In the genomic region with DNA sequence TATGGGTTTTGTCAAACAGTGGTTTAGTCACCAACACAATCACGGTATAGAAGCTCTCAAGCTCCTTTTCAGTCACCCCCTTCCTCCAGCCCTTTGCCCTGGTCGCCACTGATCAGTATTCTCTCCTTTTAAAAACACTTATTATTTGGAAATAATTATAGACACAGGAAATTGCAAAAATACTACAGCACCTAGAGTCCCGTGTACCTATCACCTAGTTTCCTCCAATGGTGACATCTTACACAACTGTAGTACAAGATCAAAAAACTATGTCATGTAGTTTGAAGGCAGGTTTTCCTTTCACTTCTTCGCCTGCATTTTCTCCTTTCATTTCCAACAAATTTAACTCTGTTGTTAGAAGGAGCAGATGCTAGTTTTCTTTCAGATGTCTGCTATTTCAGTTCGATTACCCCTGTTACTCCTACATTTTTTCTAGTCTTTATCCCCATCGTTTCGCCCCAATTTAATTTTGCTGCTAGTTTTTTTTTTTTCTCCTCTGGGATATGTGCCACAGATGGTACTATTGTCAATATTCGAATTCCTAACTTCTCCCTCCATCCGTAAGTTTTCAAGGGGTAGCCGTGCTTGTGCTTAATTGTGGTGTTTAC, we compare ENCODE assay signal across 8 cellular contexts. TPM values are rescaled to one million over a fixed set of nuclear protein-coding genes. Genes with fewer than 3 reads are reported as not detected.
DNase-seq lines count a peak whose midpoint lies in the region; ATAC-seq and TF ChIP-seq lines count a peak whose summit lies in the region.

No MANE protein-coding gene starts in this region.

- H3K27ac ChIP-seq in DND-41 (ENCODE audit: low read length) (peak overlapping the region; percentile 98), GM23338 (ENCODE audit: low read depth) (peak overlapping the region; percentile 93), PC-9 (peak overlapping the region; percentile 87), temporal lobe (ENCODE audit: low read depth, low read length) (peak overlapping the region; percentile 98)

- intact Hi-C loops in PC-9 (cut with micrococcal nuclease; ENCODE audit: unreplicated experiment), result loop anchor here (1.0 kb wide), 1 partner anchor 220 kb away; the partner anchor contains the start of gene SSBP2
- intact Hi-C loops in lower leg skin (cut with DNase I; ENCODE audit: low total_unique reads), result loop anchor here (10.0 kb wide), 1 partner anchor 116 kb away; no protein-coding TSS in a partner anchor

- H2AFZ ChIP-seq in DND-41 (ENCODE audit: low read depth, low read length) (peak overlapping the region; percentile 83), GM23338 (no peak overlapping the region; the same call in 1 of the 2 replicates), PC-9 (peak overlapping the region; percentile 94)

- H3K79me2 ChIP-seq in DND-41 (ENCODE audit: insufficient read depth, low read length) (peaks cover 38% of the 10 kb centered on the region), GM23338 (replicated peaks; ENCODE audit: insufficient read depth) (no peaks in the 10 kb centered on the region), PC-9 (ENCODE audit: low read depth) (no peaks in the 10 kb centered on the region; the same call in 1 of the 2 replicates)

- peaks cover under 1% of the 10 kb centered on the region for H3K36me3 ChIP-seq in DND-41 (ENCODE audit: insufficient read depth, low read length)
- no peaks in the 10 kb centered on the region for H3K36me3 ChIP-seq in GM23338 (ENCODE audit: insufficient read depth)
- H3K36me3 ChIP-seq in PC-9 (ENCODE audit: low read depth), result no peaks in the 10 kb centered on the region

- H3K4me1 ChIP-seq in DND-41 (ENCODE audit: insufficient read depth, low read length) (peaks cover 37% of the 10 kb centered on the region), GM23338 (ENCODE audit: insufficient read depth) (peaks cover 12% of the 10 kb centered on the region), PC-9 (replicated peaks; ENCODE audit: insufficient read depth) (peaks cover 15% of the 10 kb centered on the region)

- peaks cover 4% of the 10 kb centered on the region for H3K27me3 Mint-ChIP-seq in GM23338 (ENCODE audit: insufficient read depth, low read depth, poor library complexity)

- peaks cover 34% of the 10 kb centered on the region for H3K4me1 Mint-ChIP-seq in GM23338

- TF ChIP-seq POLR2A in lower leg skin (IDR thresholded peaks at IDR 0.05), result no peak

- H3K36me3 Mint-ChIP-seq in GM23338 (ENCODE audit: low read depth), result peaks cover 9% of the 10 kb centered on the region; the same call in 2 of the 3 replicates

- no peaks in the 10 kb centered on the region for H3F3A ChIP-seq in GM23338 (replicated peaks; ENCODE audit: low read depth)
- peaks cover 13% of the 10 kb centered on the region; the same call in 1 of the 2 replicates for H3F3A ChIP-seq in PC-9 (ENCODE audit: insufficient read depth, low read depth)

- whole genome bisulfite sequencing in lower leg skin, 2 donors, result 0 to 1% methylated on average over 10 of the region's 10 CpGs

- H3K4me3 Mint-ChIP-seq in GM23338, result peak overlapping the region; percentile 88

- H3K27me3 ChIP-seq in DND-41 (ENCODE audit: insufficient read depth, low read length, poor library complexity), result no peaks in the 10 kb centered on the region
- H3K27me3 ChIP-seq in GM23338 (ENCODE audit: insufficient read depth), result no peaks in the 10 kb centered on the region
- H3K27me3 ChIP-seq in PC-9 (ENCODE audit: insufficient read depth, low read depth), result no peaks in the 10 kb centered on the region

- POLR2A ChIA-PET in PC-9 (lab: Charles Lee; ENCODE audit: unreplicated experiment), result interaction anchor here (0.6 to 0.7 kb wide), 5 partner anchors 22 to 643 kb away, joined by 3 to 8 read pairs (median 3); no protein-coding TSS in a partner anchor

- no peaks in the 10 kb centered on the region; the same call in 2 of the 3 replicates for H3K9me3 Mint-ChIP-seq in GM23338

- H3K9ac ChIP-seq in DND-41 (ENCODE audit: low read depth, low read length), result peak overlapping the region; percentile 96

- BruUV-seq in PC-9 (replicated peaks; lab: Mats Ljungman, UMichigan), result TSS peak; percentile 97

- TF ChIP-seq CTCF in DND-41 (IDR thresholded peaks at IDR 0.05; ENCODE audit: borderline replicate concordance, extremely low read depth, low read length, poor library complexity, severe bottlenecking) (no peak), GM23338 (conservative IDR thresholded peaks at IDR 0.05; ENCODE audit: low read depth in 2 of 2) (no peak), PC-9 (conservative IDR thresholded peaks at IDR 0.05) (no peak), lower leg skin (IDR thresholded peaks at IDR 0.05) (no peak)

- H3K9me2 ChIP-seq in GM23338 (ENCODE audit: insufficient read depth) (no peaks in the 10 kb centered on the region), PC-9 (ENCODE audit: insufficient read depth) (no peaks in the 10 kb centered on the region)

- peak overlapping the region; percentile 99 for H3K27ac Mint-ChIP-seq in GM23338

- ATAC-seq in DND-41 (ENCODE audit: insufficient read depth, low read depth), result peak; percentile 23
- ATAC-seq in GM23338, result peak; percentile 1; the same call in 1 of the 3 replicates
- no peak for ATAC-seq in GM18858 (IDR thresholded peaks at IDR 0.05; ENCODE audit: unreplicated experiment)

- DNase-seq in DND-41 (peak; percentile 31), GM23338 (ENCODE audit: low spot score) (peak; percentile 27), PC-9 (peak; percentile 1 to 41), lower leg skin (ENCODE audit: low spot score in 2 of 2) (no peak), OCI-M2 (lab: John Stamatoyannopoulos, UW; ENCODE audit: unreplicated experiment) (no peak)
- peak; percentile 68 for DNase-seq in central memory CD4-positive, alpha-beta T cell

- H4K20me1 ChIP-seq in DND-41 (ENCODE audit: insufficient read depth, low read length), result no peaks in the 10 kb centered on the region
- no peaks in the 10 kb centered on the region for H4K20me1 ChIP-seq in GM23338 (replicated peaks; ENCODE audit: insufficient read depth)
- H4K20me1 ChIP-seq in PC-9 (ENCODE audit: insufficient read depth), result no peaks in the 10 kb centered on the region

- no peaks in the 10 kb centered on the region for H3K9me3 ChIP-seq in DND-41 (ENCODE audit: insufficient read depth, low read length, severe bottlenecking)
- no peaks in the 10 kb centered on the region for H3K9me3 ChIP-seq in PC-9 (ENCODE audit: insufficient read depth, low read depth)

- CTCF ChIA-PET in PC-9 (lab: Charles Lee), result interaction anchor here (0.6 kb wide), 1 partner anchor 112 kb away, joined by 4 read pairs; no protein-coding TSS in a partner anchor

- peak overlapping the region; percentile 72 for H3K4me2 ChIP-seq in DND-41 (ENCODE audit: insufficient read depth, low read length)
- H3K4me2 ChIP-seq in GM23338, result peak overlapping the region; percentile 82
- peak overlapping the region; percentile 81 for H3K4me2 ChIP-seq in PC-9

- H3K4me3 ChIP-seq in DND-41 (ENCODE audit: low read depth in 1 of 2, low read length in 2 of 2), result peak overlapping the region; percentile 63 to 77
- peak overlapping the region; percentile 59 for H3K4me3 ChIP-seq in GM23338
- peak overlapping the region; percentile 64 for H3K4me3 ChIP-seq in PC-9
- peak overlapping the region; percentile 72 for H3K4me3 ChIP-seq in lower leg skin (ENCODE audit: low read depth, poor library complexity, severe bottlenecking)

RNA-seq across cellular contexts. Expression of gene ATG10, which starts 0.6 kb away (rescaled TPM):
- total RNA-seq in GM23338 (2014; rRNA removed; shearing (Covaris generic)), result 7.7 and 12.5 TPM in 2 replicates
- 16.4 and 17.7 TPM in 2 replicates for polyA plus RNA-seq in GM23338 (2016; fragmentation: Nextera tagmentation; extraction: Ambion mirVana)
- total RNA-seq in PC-9 (2021), result 12.7 and 15.7 TPM in 2 replicates
- 10 to 100 TPM in 1 of 4 donors, 1 to 10 TPM in 3; 4.8 to 13.7 (median 8.4) TPM for total RNA-seq in lower leg skin
- total RNA-seq in temporal lobe, result 9.1 TPM

Comparison
In these comparisons a context has a peak if more than half of its experiments do, and no peak if none do; other contexts are left out.
1. DNase-seq: peak in DND-41 (single experiment), GM23338 (single experiment), PC-9 (2 of 2) and central memory CD4-positive, alpha-beta T cell (single experiment); none in lower leg skin (0 of 2) and OCI-M2 (single experiment).
2. Peak in every context shown above with its lines, with median percentiles within 50 percentile points of each other: H3K27ac ChIP-seq, H3K4me2 ChIP-seq and H3K4me3 ChIP-seq.